In the genomic region with DNA sequence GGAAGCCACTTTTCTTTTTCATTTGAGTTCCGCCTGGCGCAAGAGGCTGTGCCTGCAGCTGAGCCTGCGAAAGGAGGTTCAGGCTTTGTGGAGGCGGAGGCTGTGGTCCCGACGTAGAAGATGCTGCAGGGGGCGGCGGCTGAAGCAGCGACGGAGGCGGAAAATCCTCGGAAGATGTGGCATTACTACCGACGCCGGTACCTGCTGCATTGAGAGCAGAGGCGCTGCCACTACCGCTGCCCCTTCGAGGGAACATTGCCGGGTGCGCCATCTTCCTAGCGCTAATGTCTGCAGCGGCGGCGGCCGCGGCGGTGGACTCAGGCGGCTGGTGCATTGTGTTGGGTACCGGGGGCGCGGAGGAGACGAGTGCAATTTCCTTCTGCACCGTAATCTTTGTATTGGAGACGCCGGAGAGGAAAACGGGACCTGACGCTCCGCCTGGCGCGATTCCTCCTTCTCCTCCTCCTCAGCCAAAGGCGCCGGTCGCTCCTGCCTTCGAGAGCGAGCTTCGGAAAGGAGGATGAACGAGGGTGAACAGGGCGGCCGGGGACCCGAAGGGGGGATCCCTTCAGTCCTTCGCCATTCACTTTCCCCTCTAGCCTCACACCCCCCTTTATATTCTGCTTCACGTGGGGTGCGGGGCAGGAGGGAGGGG, we compare ENCODE assay signal across 7 cellular contexts. TPM values are rescaled to one million over a fixed set of nuclear protein-coding genes. Genes with fewer than 3 reads are reported as not detected.
A peak's percentile ranks its signal among the peaks of the same experiment; 100 is the strongest.
DNase-seq lines count a peak whose midpoint lies in the region; ATAC-seq, FAIRE-seq and TF ChIP-seq lines count a peak whose summit lies in the region.

A gene (minus strand): TSS at position 590 of the 655 bp plus-strand sequence. CDS start 256 bp downstream, at position 334.

- POLR2A ChIA-PET in H1 (lab: Charles Lee; ENCODE audit: partially characterized antibody), result interaction anchor here (0.6 to 1.9 kb wide), 7 partner anchors 9 to 244 kb away, joined by 3 to 7 read pairs (median 4); no protein-coding TSS in a partner anchor

- peaks cover 0 to 25% (median 1%) of the 10 kb centered on the region in 4 experiments; a peak in 3 of 8 replicates for H3K36me3 ChIP-seq in H1 (ENCODE audit: control insufficient read depth in 2 of 4, insufficient read depth in 4 of 4, low read length in 3 of 4)

- H3K27ac Mint-ChIP-seq in memory B cell, result peak within 1 kb of the TSS; percentile 97

- peak within 1 kb of the TSS; percentile 82 for H4K91ac ChIP-seq in H1 (replicated peaks; ENCODE audit: insufficient read length, low read length)

- peaks cover 17 to 28% (median 20%) of the 10 kb centered on the region in 4 experiments; a peak in 6 of 7 replicates for H3K4me1 ChIP-seq in H1 (replicated peaks in 1 of 4; ENCODE audit: control insufficient read depth in 3 of 4, insufficient read depth in 4 of 4, low read length in 3 of 4)

- peak in 1 of 2 experiments; percentile 58; a peak in 1 of 3 replicates for TF ChIP-seq POLR2A in H1 (IDR thresholded peaks at IDR 0.05; ENCODE audit: control extremely low read depth in 1 of 2, low read depth in 2 of 2, low read length in 2 of 2)

- DNase-seq in NCI-H2227 (lab: John Stamatoyannopoulos, UW; ENCODE audit: unreplicated experiment) (peak; percentile 42), H1 (ENCODE audit: low read depth in 1 of 2, low spot score in 2 of 2) (peak in 1 of 2 experiments; percentile 63), memory B cell (ENCODE audit: low spot score in 2 of 2) (peak; percentile 18 to 54)
- DNase-seq in activated CD8-positive, alpha-beta memory T cell treated with anti-CD3 and anti-CD28 coated beads, Interleukin-2, amount 50 U/mL, for 1 hour (ENCODE audit: extremely low read depth), result peak; percentile 35
- DNase-seq in stimulated activated CD4-positive, alpha-beta T cell treated with anti-CD3 and anti-CD28 coated beads, TNF-alpha, amount 100 ng/mL, for 24 hours (ENCODE audit: low read depth in 3 of 3), result peak; percentile 30 to 57 (median 34)

- H3K79me1 ChIP-seq in H1 (ENCODE audit: low read depth, low read length), result peaks cover 6% of the 10 kb centered on the region

- no peaks in the 10 kb centered on the region for H3K9me3 ChIP-seq in H1 (ENCODE audit: insufficient read depth in 2 of 2, low read depth in 1 of 2, low read length in 1 of 2)

- H2AFZ ChIP-seq in H1 (ENCODE audit: low read length), result no peak within 1 kb of the TSS

- peak within 1 kb of the TSS; percentile 77 to 96 (median 92) for H3K4me3 ChIP-seq in H1 (ENCODE audit: extremely low read depth in 1 of 4, insufficient read depth in 2 of 4, low read depth in 3 of 4, low read length in 4 of 4)

- WGBS in H1 (ENCODE audit: extremely low coverage in 1 of 2, insufficient coverage in 1 of 2, insufficient read length in 1 of 2, insufficient replicate concordance in 2 of 2, low coverage in 1 of 2, low lambda C conversion rate in 2 of 2, missing lambda C conversion rate in 1 of 2), 2 experiments, result 3% methylated on average over 43 of the region's 53 CpGs; no CpG with 5 or more reads in 1 of the 2 experiments

- no peak for TF ChIP-seq RAD21 in H1 (IDR thresholded peaks at IDR 0.05 in 1 of 2, conservative IDR thresholded peaks at IDR 0.05 in 1 of 2; ENCODE audit: low read depth in 2 of 2, low read length in 2 of 2)

- peak within 1 kb of the TSS; percentile 96 for H4K8ac ChIP-seq in H1 (ENCODE audit: extremely low read depth, insufficient read depth, low read length)

- TF ChIP-seq EP300 in H1 (IDR thresholded peaks at IDR 0.05; ENCODE audit: borderline replicate concordance in 1 of 2, low read depth in 2 of 2, low read length in 2 of 2), result no peak

- FAIRE-seq in H1 (lab: Jason Lieb, UNC), result no peak

- no peaks in the 10 kb centered on the region for H3K27me3 ChIP-seq in H1 (replicated peaks in 1 of 4; ENCODE audit: control insufficient read depth in 3 of 4, extremely low read depth in 1 of 4, insufficient read depth in 3 of 4, low read length in 3 of 4)

- TF ChIP-seq CTCF in H1 (IDR thresholded peaks at IDR 0.05; ENCODE audit: control extremely low read depth in 1 of 3, insufficient read depth in 1 of 3, low read depth in 1 of 3, low read length in 3 of 3), result no peak

- H3K79me2 ChIP-seq in H1 (ENCODE audit: control insufficient read depth in 1 of 2, insufficient read depth in 2 of 2, low read length in 2 of 2), result peaks cover 17 to 54% of the 10 kb centered on the region in 2 experiments; a peak in 3 of 4 replicates

- peaks cover 23% of the 10 kb centered on the region; the same call in 1 of the 2 replicates for H3K23me2 ChIP-seq in H1 (ENCODE audit: low read depth, low read length)

- H2BK20ac ChIP-seq in H1 (ENCODE audit: low read length), result no peak within 1 kb of the TSS

- peak within 1 kb of the TSS; percentile 86 to 99 (median 90) for H3K9ac ChIP-seq in H1 (replicated peaks in 1 of 4; ENCODE audit: extremely low read depth in 1 of 4, low read depth in 3 of 4, low read length in 3 of 4)

- H3K14ac ChIP-seq in H1 (ENCODE audit: insufficient read length), result peak within 1 kb of the TSS; percentile 83

- ATAC-seq in GM19035 (IDR thresholded peaks at IDR 0.05; ENCODE audit: unreplicated experiment) (peak; percentile 1), memory B cell (ENCODE audit: low read depth) (peak; percentile 7), GM21737 (IDR thresholded peaks at IDR 0.05; ENCODE audit: unreplicated experiment) (no peak)

- H3K4me3 Mint-ChIP-seq in memory B cell, result peak within 1 kb of the TSS; percentile 94

- peaks cover 9 to 18% of the 10 kb centered on the region in 2 experiments for H4K20me1 ChIP-seq in H1 (replicated peaks in 1 of 2; ENCODE audit: control insufficient read depth in 1 of 2, insufficient read depth in 2 of 2, low read length in 2 of 2)

- peak within 1 kb of the TSS; percentile 65 for H2BK12ac ChIP-seq in H1 (ENCODE audit: low read depth, low read length)

- H4K5ac ChIP-seq in H1 (ENCODE audit: insufficient read length, low read depth, low read length), result peak within 1 kb of the TSS; percentile 94

- CTCF ChIA-PET in H1 (lab: Charles Lee; ENCODE audit: partially characterized antibody), result interaction anchor here (0.8 to 1.9 kb wide), 6 partner anchors 9 to 241 kb away, joined by 3 to 6 read pairs (median 4); no protein-coding TSS in a partner anchor

- H3K4me1 Mint-ChIP-seq in memory B cell, result peaks cover 34% of the 10 kb centered on the region

- H2BK5ac ChIP-seq in H1 (ENCODE audit: low read depth, low read length), result peak within 1 kb of the TSS; percentile 89

- H3K9me3 Mint-ChIP-seq in memory B cell, result no peaks in the 10 kb centered on the region

- peak within 1 kb of the TSS; percentile 91 for H3K18ac ChIP-seq in H1 (ENCODE audit: extremely low read depth, low read length)

- no peak within 1 kb of the TSS for H2AK5ac ChIP-seq in H1 (ENCODE audit: low read depth, low read length)

- peak within 1 kb of the TSS; percentile 34; the same call in 1 of the 2 replicates for H2BK15ac ChIP-seq in H1 (ENCODE audit: low read length)

- peak within 1 kb of the TSS; percentile 80 to 83 for H3K4me2 ChIP-seq in H1 (ENCODE audit: insufficient read depth in 1 of 2, low read depth in 2 of 2, low read length in 2 of 2)

- peaks cover 2% of the 10 kb centered on the region for H3K36me3 Mint-ChIP-seq in memory B cell

- no peak within 1 kb of the TSS for H3K23ac ChIP-seq in H1 (ENCODE audit: insufficient read length)

- no peaks in the 10 kb centered on the region for H3K27me3 Mint-ChIP-seq in memory B cell

- H3K56ac ChIP-seq in H1 (replicated peaks; ENCODE audit: insufficient read length, low read depth, low read length), result peak within 1 kb of the TSS; percentile 96

- H2BK120ac ChIP-seq in H1 (replicated peaks; ENCODE audit: low read depth, low read length), result no peak within 1 kb of the TSS

- H3K27ac ChIP-seq in H1 (ENCODE audit: low read depth, low read length), result peak within 1 kb of the TSS; percentile 88

- H3K4ac ChIP-seq in H1 (replicated peaks; ENCODE audit: insufficient read length, low read depth, low read length), result peak within 1 kb of the TSS; percentile 91

TF ChIP-seq in H1, 55 proteins besides CTCF, POLR2A, EP300 and RAD21 (continues in another document):
- TF ChIP-seq PHF8 (conservative IDR thresholded peaks at IDR 0.05; ENCODE audit: low read depth, low read length) (peak; percentile 31; the same call in 1 of the 2 replicates), KDM5A (IDR thresholded peaks at IDR 0.05; ENCODE audit: low read length) (no peak), KDM1A (IDR thresholded peaks at IDR 0.05; ENCODE audit: borderline replicate concordance, low read length) (no peak), SIRT6 (IDR thresholded peaks at IDR 0.05; ENCODE audit: low read length) (no peak), CEBPB (IDR thresholded peaks at IDR 0.05; ENCODE audit: low read depth, low read length) (no peak), TBP (IDR thresholded peaks at IDR 0.05; ENCODE audit: low read depth, low read length) (0 out of 2 replicates have a peak, but pooled peaks have one; percentile 16), BACH1 (IDR thresholded peaks at IDR 0.05; ENCODE audit: low read length) (no peak), TAF1 (IDR thresholded peaks at IDR 0.05; ENCODE audit: low read depth, low read length) (peak; percentile 8), RBBP5 (IDR thresholded peaks at IDR 0.05; ENCODE audit: borderline replicate concordance, low read depth, low read length) (peak; percentile 81; the same call in 1 of the 2 replicates), POLR2AphosphoS5 (IDR thresholded peaks at IDR 0.05; ENCODE audit: low read depth, low read length) (peak; percentile 67), GABPA (IDR thresholded peaks at IDR 0.05; ENCODE audit: borderline replicate concordance, insufficient read depth, low read length) (no peak)
- TF ChIP-seq, protein P1, sequence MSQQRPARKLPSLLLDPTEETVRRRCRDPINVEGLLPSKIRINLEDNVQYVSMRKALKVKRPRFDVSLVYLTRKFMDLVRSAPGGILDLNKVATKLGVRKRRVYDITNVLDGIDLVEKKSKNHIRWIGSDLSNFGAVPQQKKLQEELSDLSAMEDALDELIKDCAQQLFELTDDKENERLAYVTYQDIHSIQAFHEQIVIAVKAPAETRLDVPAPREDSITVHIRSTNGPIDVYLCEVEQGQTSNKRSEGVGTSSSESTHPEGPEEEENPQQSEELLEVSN (IDR thresholded peaks at IDR 0.05), result no peak
- TF ChIP-seq, protein P2, sequence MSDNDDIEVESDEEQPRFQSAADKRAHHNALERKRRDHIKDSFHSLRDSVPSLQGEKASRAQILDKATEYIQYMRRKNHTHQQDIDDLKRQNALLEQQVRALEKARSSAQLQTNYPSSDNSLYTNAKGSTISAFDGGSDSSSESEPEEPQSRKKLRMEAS (IDR thresholded peaks at IDR 0.05), result no peak

RNA-seq across cellular contexts. Expression of the gene that starts here (rescaled TPM):
- total RNA-seq in H1 (2021; fragmentation: NEBNext Ultra II Directional; extraction: Animal tissue kit (Norgen Biotek cat#: 25700)), result 78.1 and 80.9 TPM in 2 replicates
- 47.2 and 52.6 TPM in 2 replicates for polyA plus RNA-seq in H1 (2011; rRNA removed)
- 66.8 TPM for polyA plus RNA-seq in H1 (2011; cell fraction: cytosol; rRNA removed)
- polyA plus RNA-seq in H1 (2011; cell fraction: nucleus; rRNA removed), result 55.7 TPM
- polyA plus RNA-seq in H1 (2012, experiment 1 of 2), result 47.1 to 57.8 TPM (median 54.9 TPM) in 4 replicates
- 17.5 TPM for polyA plus RNA-seq in H1 (2012, experiment 2 of 2)
- 37.7 TPM for polyA plus RNA-seq in H1 (2013, experiment 1 of 2)
- polyA plus RNA-seq in H1 (2013, experiment 2 of 2), result 35.6 TPM
- polyA minus RNA-seq in H1 (2011; rRNA and poly(A)+ RNA removed), result 114 and 121 TPM in 2 replicates
- polyA minus RNA-seq in H1 (2011; cell fraction: cytosol; rRNA and poly(A)+ RNA removed), result 59.4 TPM
- polyA minus RNA-seq in H1 (2011; cell fraction: nucleus; rRNA and poly(A)+ RNA removed), result 258 TPM
